ENCODE assay signal across 8 cellular contexts in the genomic region with DNA sequence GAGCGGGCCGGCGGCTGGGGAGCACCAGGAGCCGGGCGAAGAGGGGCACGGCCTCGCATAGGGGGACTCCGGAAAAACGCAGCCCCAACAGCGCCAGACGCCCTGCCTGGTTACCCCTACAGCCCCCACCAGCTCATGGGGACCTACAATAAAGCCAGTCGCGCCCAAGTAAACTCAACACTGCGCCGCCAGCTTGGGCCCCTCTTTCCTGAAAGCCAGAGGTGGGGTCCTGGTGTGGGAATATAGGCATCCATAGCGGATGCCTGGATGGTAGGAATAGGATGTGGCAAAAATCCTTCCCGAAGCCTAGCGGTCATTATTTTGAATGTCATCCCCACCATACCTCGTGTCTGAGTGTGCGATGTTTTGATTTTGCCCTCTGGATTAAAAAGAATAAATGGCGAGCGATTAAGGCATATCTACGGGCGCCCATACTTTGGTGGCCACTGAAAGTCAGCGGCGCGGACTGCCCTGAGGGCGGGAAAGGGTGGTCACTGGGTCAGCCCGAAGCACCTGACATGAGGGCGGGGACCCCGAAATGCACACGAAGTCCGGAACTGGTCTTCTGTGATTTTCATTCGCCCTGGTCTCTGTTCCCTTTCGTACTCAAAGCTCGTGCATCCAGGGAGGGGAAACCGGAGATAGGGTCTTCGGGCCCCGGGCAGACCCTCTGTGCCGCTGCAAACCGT. TPM values are rescaled to one million over a fixed set of nuclear protein-coding genes. Genes with fewer than 3 reads are reported as not detected.
A peak's percentile ranks its signal among the peaks of the same experiment; 100 is the strongest.
DNase-seq lines count a peak whose midpoint lies in the region; ATAC-seq, FAIRE-seq and TF ChIP-seq lines count a peak whose summit lies in the region.

Gene NHLRC3 (plus strand): TSS at position 577 of the 689 bp plus-strand sequence. CDS start 184 bp downstream, outside the sequence.
Gene PROSER1 (minus strand): TSS at position 210 of the 689 bp plus-strand sequence. CDS start 847 bp downstream, outside the sequence.

- H3K4me1 Mint-ChIP-seq in activated B cell treated with CpG ODN at 0.5 μM for 24 hours = peaks cover 47% of the 10 kb centered on the region

- ATAC-seq in A549 (peak; percentile 91 to 94), GM18867 (IDR thresholded peaks at IDR 0.05; ENCODE audit: unreplicated experiment) (peak; percentile 75), HG03108 (IDR thresholded peaks at IDR 0.05; ENCODE audit: unreplicated experiment) (peak; percentile 79), activated B cell treated with CpG ODN at 0.5 μM for 24 hours (ENCODE audit: low read depth) (peak; percentile 78)

- no peaks in the 10 kb centered on the region for H3K27me3 Mint-ChIP-seq in activated B cell treated with CpG ODN at 0.5 μM for 24 hours

- no peak for TF ChIP-seq EP300 in A549 (IDR thresholded peaks at IDR 0.05)

- DNase-seq in A549 (ENCODE audit: low read depth in 1 of 2, low spot score in 1 of 2) (peak; percentile 15 to 83), NCI-H226 (peak; percentile 90), activated B cell treated with CpG ODN at 0.5 μM for 24 hours (peak; percentile 73), caudate nucleus (lab: John Stamatoyannopoulos, UW) (peak; percentile 71 to 98 (median 93)), inferior parietal cortex (ENCODE audit: extremely low spot score) (peak; percentile 95), spleen (peak; percentile 97)

- no peaks in the 10 kb centered on the region for H3K9me3 ChIP-seq in A549
- H3K9me3 ChIP-seq in spleen = no peaks in the 10 kb centered on the region

- peak within 1 kb of the TSS; percentile 96 for H3K4me2 ChIP-seq in A549

- CTCF ChIA-PET in A549 (lab: Yijun Ruan, JAX) (interaction anchor here (0.7 to 0.9 kb wide), 2 partner anchors 11 to 574 kb away, joined by 3 read pairs; no protein-coding TSS in a partner anchor), activated B cell treated with CpG ODN at 0.5 μM for 24 hours (lab: Charles Lee) (interaction anchor here (3.0 kb wide), 1 partner anchor 574 kb away, joined by 7 read pairs; no protein-coding TSS in a partner anchor)

- POLR2A ChIA-PET in A549 (lab: Yijun Ruan, JAX) = interaction anchor here (0.6 kb wide), 2 partner anchors 628 to 1741 kb away, joined by 3 to 6 read pairs; no protein-coding TSS in a partner anchor
- POLR2A ChIA-PET in activated B cell treated with CpG ODN at 0.5 μM for 24 hours (lab: Charles Lee) = interaction anchor here (0.6 to 1.9 kb wide), 7 partner anchors 8 to 1979 kb away, joined by 3 to 11 read pairs (median 5); partner anchors contain the start of genes SUPT20H and UFM1

- peak within 1 kb of the TSS; percentile 87 for H3K4me3 Mint-ChIP-seq in activated B cell treated with CpG ODN at 0.5 μM for 24 hours

- H3K27ac ChIP-seq in A549 (peak within 1 kb of the TSS; percentile 81 to 97), caudate nucleus (ENCODE audit: low read depth, low read length) (peak within 1 kb of the TSS; percentile 99), spleen (peak within 1 kb of the TSS; percentile 86 to 95 (median 92))

- H3K27ac Mint-ChIP-seq in activated B cell treated with CpG ODN at 0.5 μM for 24 hours = peak within 1 kb of the TSS; percentile 99

- intact Hi-C loops in activated B cell treated with CpG ODN at 0.5 μM for 24 hours (cut with micrococcal nuclease) = loop anchor here (1.0 to 5.0 kb wide), 5 partner anchors 617 to 1979 kb away; partner anchors contain the start of genes COG6, MRPS31, SUPT20H and UFM1
- intact Hi-C loops in spleen (cut with DNase I; ENCODE audit: low total_unique reads) = no loop called here

- TF ChIP-seq RAD21 in A549 (conservative IDR thresholded peaks at IDR 0.05 in 1 of 2, IDR thresholded peaks at IDR 0.05 in 1 of 2) = no peak

- H3K36me3 ChIP-seq in spleen = peaks cover 0 to 10% (median 0%) of the 10 kb centered on the region in 6 donors

- H3K36me3 Mint-ChIP-seq in activated B cell treated with CpG ODN at 0.5 μM for 24 hours (ENCODE audit: low read depth) = peaks cover 25% of the 10 kb centered on the region

- 0% methylated on average over 16 of the region's 41 CpGs for WGBS in A549 (ENCODE audit: missing lambda C conversion rate)
- WGBS in spleen, 5 donors = 0% methylated on average over 33 to 41 of the region's 41 CpGs

- H3K9me3 Mint-ChIP-seq in activated B cell treated with CpG ODN at 0.5 μM for 24 hours = no peaks in the 10 kb centered on the region

- TF ChIP-seq POLR2A in A549 (IDR thresholded peaks at IDR 0.05; ENCODE audit: low read length) = peak; percentile 46; the same call in 1 of the 2 replicates
- peak in 1 of 3 donors; percentile 37 for TF ChIP-seq POLR2A in spleen (IDR thresholded peaks at IDR 0.05)

- H3K4me3 ChIP-seq in A549 (peak within 1 kb of the TSS; percentile 75), spleen (peak within 1 kb of the TSS; percentile 55 to 98 (median 93))

- H3K4me1 ChIP-seq in A549 (peaks cover 14% of the 10 kb centered on the region; the same call in 2 of the 3 replicates), spleen (peaks cover 31 to 85% (median 65%) of the 10 kb centered on the region in 6 donors)

- TF ChIP-seq CTCF in A549 (IDR thresholded peaks at IDR 0.05) = no peak
- no peak for TF ChIP-seq CTCF in activated B cell treated with CpG ODN at 0.5 μM for 24 hours (IDR thresholded peaks at IDR 0.05)
- TF ChIP-seq CTCF in spleen (IDR thresholded peaks at IDR 0.05 in 8 of 11, conservative IDR thresholded peaks at IDR 0.05 in 3 of 11) = peak in 5 of 11 experiments; percentile 17 to 37 (median 26)

- FAIRE-seq in A549 (lab: Jason Lieb, UNC) = no peak

- no peaks in the 10 kb centered on the region for H3K27me3 ChIP-seq in spleen (replicated peaks in 1 of 7)

TF ChIP-seq in A549, 52 proteins besides CTCF, POLR2A, EP300 and RAD21 (continues in another document):
- TF ChIP-seq CBX8 (IDR thresholded peaks at IDR 0.05) = no peak
- TF ChIP-seq SMC3 (IDR thresholded peaks at IDR 0.05) = no peak
- no peak for TF ChIP-seq ZSCAN20 (CRISPR knock-in tag; IDR thresholded peaks at IDR 0.05)
- TF ChIP-seq HOXB13 (CRISPR knock-in tag; IDR thresholded peaks at IDR 0.05; ENCODE audit: low read depth) = no peak
- no peak; the same call in none of the 2 replicates for TF ChIP-seq PHF8 (IDR thresholded peaks at IDR 0.05; ENCODE audit: borderline replicate concordance, low read depth)
- TF ChIP-seq HOXA7 (CRISPR knock-in tag; IDR thresholded peaks at IDR 0.05) = no peak
- TF ChIP-seq CHD2 (IDR thresholded peaks at IDR 0.05; ENCODE audit: low read length, partially characterized antibody) = no peak
- TF ChIP-seq KDM5A (IDR thresholded peaks at IDR 0.05) = 0 out of 2 replicates have a peak, but pooled peaks have one; percentile 6
- TF ChIP-seq JUN (IDR thresholded peaks at IDR 0.05) = peak; percentile 18 to 80; a peak in 4 of 5 replicates
- no peak for TF ChIP-seq NFE2L2 (conservative IDR thresholded peaks at IDR 0.05; ENCODE audit: low read length)
- TF ChIP-seq EHF (CRISPR knock-in tag; IDR thresholded peaks at IDR 0.05) = no peak
- TF ChIP-seq, protein P1, sequence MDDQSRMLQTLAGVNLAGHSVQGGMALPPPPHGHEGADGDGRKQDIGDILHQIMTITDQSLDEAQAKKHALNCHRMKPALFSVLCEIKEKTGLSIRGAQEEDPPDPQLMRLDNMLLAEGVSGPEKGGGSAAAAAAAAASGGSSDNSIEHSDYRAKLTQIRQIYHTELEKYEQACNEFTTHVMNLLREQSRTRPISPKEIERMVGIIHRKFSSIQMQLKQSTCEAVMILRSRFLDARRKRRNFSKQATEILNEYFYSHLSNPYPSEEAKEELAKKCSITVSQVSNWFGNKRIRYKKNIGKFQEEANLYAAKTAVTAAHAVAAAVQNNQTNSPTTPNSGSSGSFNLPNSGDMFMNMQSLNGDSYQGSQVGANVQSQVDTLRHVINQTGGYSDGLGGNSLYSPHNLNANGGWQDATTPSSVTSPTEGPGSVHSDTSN (IDR thresholded peaks at IDR 0.05) = no peak
- TF ChIP-seq, protein P2, sequence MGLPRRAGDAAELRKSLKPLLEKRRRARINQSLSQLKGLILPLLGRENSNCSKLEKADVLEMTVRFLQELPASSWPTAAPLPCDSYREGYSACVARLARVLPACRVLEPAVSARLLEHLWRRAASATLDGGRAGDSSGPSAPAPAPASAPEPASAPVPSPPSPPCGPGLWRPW (IDR thresholded peaks at IDR 0.05) = no peak
- no peak for TF ChIP-seq RCOR1 (IDR thresholded peaks at IDR 0.05; ENCODE audit: low read depth, low read length)
- no peak for TF ChIP-seq EHMT2 (IDR thresholded peaks at IDR 0.05; ENCODE audit: low read depth)
- TF ChIP-seq MAZ (IDR thresholded peaks at IDR 0.05; ENCODE audit: borderline replicate concordance, low read depth, low read length) = no peak

RNA-seq across cellular contexts. Expression of gene NHLRC3, which starts in this region (rescaled TPM):
- 9.3 and 13.7 TPM in 2 replicates for polyA plus RNA-seq in A549 (2011; rRNA removed)
- polyA plus RNA-seq in A549 (2012; cell fraction: cytosol; rRNA removed) = 2.7 and 3.0 TPM in 2 replicates
- 2.6 and 5.4 TPM in 2 replicates for polyA plus RNA-seq in A549 (2012; cell fraction: nucleus; rRNA removed)
- polyA plus RNA-seq in A549 (2017; fragmentation: RNase III; extraction: RNeasy Plus Mini Kit Qiagen cat#74134 plus additional on column Dnase treatment) = 5.9 to 8.2 TPM (median 7.3 TPM) in 3 replicates
- polyA minus RNA-seq in A549 (2011; rRNA and poly(A)+ RNA removed) = 6.2 and 7.4 TPM in 2 replicates
- 17.3 and 24.6 TPM in 2 replicates for total RNA-seq in activated B cell treated with CpG ODN at 0.5 μM for 24 hours
- total RNA-seq in spleen = 10 to 100 TPM; 22.6 to 51.7 (median 38.8) TPM
- 10 to 100 TPM; 10.1 to 14.5 (median 11.2) TPM for polyA plus RNA-seq in spleen

RNA-seq across cellular contexts. Expression of gene PROSER1, which starts in this region (rescaled TPM):
- 19.0 and 24.3 TPM in 2 replicates for polyA plus RNA-seq in A549 (2011; rRNA removed)
- polyA plus RNA-seq in A549 (2012; cell fraction: cytosol; rRNA removed) = 8.4 and 11.6 TPM in 2 replicates
- 11.8 and 15.3 TPM in 2 replicates for polyA plus RNA-seq in A549 (2012; cell fraction: nucleus; rRNA removed)
- polyA plus RNA-seq in A549 (2017; fragmentation: RNase III; extraction: RNeasy Plus Mini Kit Qiagen cat#74134 plus additional on column Dnase treatment) = 9.9 to 10.5 TPM (median 10.2 TPM) in 3 replicates
- polyA minus RNA-seq in A549 (2011; rRNA and poly(A)+ RNA removed) = 10.4 and 13.8 TPM in 2 replicates
- 57.3 and 57.8 TPM in 2 replicates for total RNA-seq in activated B cell treated with CpG ODN at 0.5 μM for 24 hours
- 10 to 100 TPM; 31.9 to 52.2 (median 35.8) TPM for total RNA-seq in spleen
- polyA plus RNA-seq in spleen = 10 to 100 TPM; 12.8 to 17.7 (median 14.7) TPM

Comparison
In these comparisons a context has a peak if more than half of its experiments do, and no peak if none do; other contexts are left out.
1. Peak in every context shown above with its lines: DNase-seq, ATAC-seq, H3K4me3 ChIP-seq and H3K27ac ChIP-seq.